Comparison of ENCODE assay signal across 1 cellular context in the genomic region with DNA sequence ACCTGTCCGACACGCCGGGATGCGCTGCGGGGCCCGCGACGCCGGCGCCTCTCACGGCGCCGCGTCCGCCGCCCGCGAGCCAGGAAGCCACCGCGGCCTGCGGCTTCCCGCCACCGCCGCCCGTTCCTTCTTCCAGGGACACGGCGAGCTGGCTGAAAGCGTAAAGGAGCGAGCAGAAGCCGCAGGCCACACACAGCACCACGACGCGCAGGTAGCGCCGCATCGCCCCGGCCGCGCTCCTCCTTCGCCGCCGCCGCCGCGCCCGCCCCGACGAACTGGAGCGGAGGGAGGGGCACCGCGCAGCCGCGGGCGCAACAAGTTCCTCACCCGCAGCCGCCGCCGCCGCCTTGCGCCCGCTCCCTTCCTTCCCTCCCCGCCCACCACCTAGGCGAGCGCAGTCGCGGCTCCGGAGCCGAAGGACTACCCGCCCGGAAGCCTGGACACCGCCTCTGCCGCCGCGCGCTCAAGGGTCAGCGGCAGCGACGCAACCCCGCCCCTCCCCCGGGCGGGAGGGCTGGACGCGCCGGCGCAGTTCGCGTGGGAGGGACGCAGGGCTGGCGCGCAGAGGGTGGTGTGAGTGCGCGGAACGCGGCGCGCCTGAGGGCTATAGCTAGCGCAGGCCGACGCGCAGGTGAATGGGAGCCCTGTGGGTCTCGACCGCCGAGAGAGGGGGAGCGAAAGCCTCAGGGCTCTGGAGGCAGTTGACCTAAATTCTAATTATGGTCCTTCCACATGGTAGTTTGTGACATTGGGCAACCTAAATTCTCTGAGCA.
A peak's percentile ranks its signal among the peaks of the same experiment; 100 is the strongest.
TF ChIP-seq lines count a peak whose summit lies in the region.

A gene with protein sequence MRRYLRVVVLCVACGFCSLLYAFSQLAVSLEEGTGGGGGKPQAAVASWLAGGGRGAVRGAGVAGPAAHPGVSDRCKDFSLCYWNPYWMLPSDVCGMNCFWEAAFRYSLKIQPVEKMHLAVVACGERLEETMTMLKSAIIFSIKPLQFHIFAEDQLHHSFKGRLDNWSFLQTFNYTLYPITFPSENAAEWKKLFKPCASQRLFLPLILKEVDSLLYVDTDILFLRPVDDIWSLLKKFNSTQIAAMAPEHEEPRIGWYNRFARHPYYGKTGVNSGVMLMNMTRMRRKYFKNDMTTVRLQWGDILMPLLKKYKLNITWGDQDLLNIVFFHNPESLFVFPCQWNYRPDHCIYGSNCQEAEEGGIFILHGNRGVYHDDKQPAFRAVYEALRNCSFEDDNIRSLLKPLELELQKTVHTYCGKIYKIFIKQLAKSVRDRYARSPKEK (minus strand): TSS at position 451 of the 773 bp plus-strand sequence. CDS start 228 bp downstream, at position 223.

TF ChIP-seq in HepG2, 621 proteins besides CTCF, POLR2A, EP300 and RAD21 (continued from another document and continues in another):
- TF ChIP-seq, protein P1, sequence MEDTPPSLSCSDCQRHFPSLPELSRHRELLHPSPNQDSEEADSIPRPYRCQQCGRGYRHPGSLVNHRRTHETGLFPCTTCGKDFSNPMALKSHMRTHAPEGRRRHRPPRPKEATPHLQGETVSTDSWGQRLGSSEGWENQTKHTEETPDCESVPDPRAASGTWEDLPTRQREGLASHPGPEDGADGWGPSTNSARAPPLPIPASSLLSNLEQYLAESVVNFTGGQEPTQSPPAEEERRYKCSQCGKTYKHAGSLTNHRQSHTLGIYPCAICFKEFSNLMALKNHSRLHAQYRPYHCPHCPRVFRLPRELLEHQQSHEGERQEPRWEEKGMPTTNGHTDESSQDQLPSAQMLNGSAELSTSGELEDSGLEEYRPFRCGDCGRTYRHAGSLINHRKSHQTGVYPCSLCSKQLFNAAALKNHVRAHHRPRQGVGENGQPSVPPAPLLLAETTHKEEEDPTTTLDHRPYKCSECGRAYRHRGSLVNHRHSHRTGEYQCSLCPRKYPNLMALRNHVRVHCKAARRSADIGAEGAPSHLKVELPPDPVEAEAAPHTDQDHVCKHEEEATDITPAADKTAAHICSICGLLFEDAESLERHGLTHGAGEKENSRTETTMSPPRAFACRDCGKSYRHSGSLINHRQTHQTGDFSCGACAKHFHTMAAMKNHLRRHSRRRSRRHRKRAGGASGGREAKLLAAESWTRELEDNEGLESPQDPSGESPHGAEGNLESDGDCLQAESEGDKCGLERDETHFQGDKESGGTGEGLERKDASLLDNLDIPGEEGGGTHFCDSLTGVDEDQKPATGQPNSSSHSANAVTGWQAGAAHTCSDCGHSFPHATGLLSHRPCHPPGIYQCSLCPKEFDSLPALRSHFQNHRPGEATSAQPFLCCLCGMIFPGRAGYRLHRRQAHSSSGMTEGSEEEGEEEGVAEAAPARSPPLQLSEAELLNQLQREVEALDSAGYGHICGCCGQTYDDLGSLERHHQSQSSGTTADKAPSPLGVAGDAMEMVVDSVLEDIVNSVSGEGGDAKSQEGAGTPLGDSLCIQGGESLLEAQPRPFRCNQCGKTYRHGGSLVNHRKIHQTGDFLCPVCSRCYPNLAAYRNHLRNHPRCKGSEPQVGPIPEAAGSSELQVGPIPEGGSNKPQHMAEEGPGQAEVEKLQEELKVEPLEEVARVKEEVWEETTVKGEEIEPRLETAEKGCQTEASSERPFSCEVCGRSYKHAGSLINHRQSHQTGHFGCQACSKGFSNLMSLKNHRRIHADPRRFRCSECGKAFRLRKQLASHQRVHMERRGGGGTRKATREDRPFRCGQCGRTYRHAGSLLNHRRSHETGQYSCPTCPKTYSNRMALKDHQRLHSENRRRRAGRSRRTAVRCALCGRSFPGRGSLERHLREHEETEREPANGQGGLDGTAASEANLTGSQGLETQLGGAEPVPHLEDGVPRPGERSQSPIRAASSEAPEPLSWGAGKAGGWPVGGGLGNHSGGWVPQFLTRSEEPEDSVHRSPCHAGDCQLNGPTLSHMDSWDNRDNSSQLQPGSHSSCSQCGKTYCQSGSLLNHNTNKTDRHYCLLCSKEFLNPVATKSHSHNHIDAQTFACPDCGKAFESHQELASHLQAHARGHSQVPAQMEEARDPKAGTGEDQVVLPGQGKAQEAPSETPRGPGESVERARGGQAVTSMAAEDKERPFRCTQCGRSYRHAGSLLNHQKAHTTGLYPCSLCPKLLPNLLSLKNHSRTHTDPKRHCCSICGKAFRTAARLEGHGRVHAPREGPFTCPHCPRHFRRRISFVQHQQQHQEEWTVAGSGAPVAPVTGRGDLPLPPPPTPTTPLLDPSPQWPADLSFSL (CRISPR knock-in tag; IDR thresholded peaks at IDR 0.05): peak; percentile 58; the same call in 1 of the 2 replicates
- TF ChIP-seq ZNF569 (CRISPR knock-in tag; IDR thresholded peaks at IDR 0.05; ENCODE audit: borderline replicate concordance): no peak
- no peak for TF ChIP-seq ZNF670 (CRISPR knock-in tag; IDR thresholded peaks at IDR 0.05; ENCODE audit: borderline replicate concordance)
- 0 out of 2 replicates have a peak, but pooled peaks have one; percentile 27 for TF ChIP-seq ZNF205 (CRISPR knock-in tag; IDR thresholded peaks at IDR 0.05)
- TF ChIP-seq TBP (CRISPR knock-in tag; IDR thresholded peaks at IDR 0.05): 0 out of 2 replicates have a peak, but pooled peaks have one; percentile 45
- no peak for TF ChIP-seq FOXM1 (CRISPR knock-in tag; IDR thresholded peaks at IDR 0.05)
- peak; percentile 57; the same call in 1 of the 2 replicates for TF ChIP-seq ZNF772 (CRISPR knock-in tag; IDR thresholded peaks at IDR 0.05)
- peak; percentile 84; the same call in 1 of the 2 replicates for TF ChIP-seq ZNF598 (CRISPR knock-in tag; IDR thresholded peaks at IDR 0.05; ENCODE audit: borderline replicate concordance)
- TF ChIP-seq ZNF547 (CRISPR knock-in tag; IDR thresholded peaks at IDR 0.05): peak; percentile 94
- TF ChIP-seq ZMAT3 (CRISPR knock-in tag; conservative IDR thresholded peaks at IDR 0.05): peak; percentile 86; the same call in 1 of the 2 replicates
- TF ChIP-seq NKX3-1 (CRISPR knock-in tag; IDR thresholded peaks at IDR 0.05): peak; percentile 70; the same call in 1 of the 2 replicates
- TF ChIP-seq, protein P2, sequence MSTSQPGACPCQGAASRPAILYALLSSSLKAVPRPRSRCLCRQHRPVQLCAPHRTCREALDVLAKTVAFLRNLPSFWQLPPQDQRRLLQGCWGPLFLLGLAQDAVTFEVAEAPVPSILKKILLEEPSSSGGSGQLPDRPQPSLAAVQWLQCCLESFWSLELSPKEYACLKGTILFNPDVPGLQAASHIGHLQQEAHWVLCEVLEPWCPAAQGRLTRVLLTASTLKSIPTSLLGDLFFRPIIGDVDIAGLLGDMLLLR (CRISPR knock-in tag; IDR thresholded peaks at IDR 0.05): no peak
- peak; percentile 84 for TF ChIP-seq ZNF552 (CRISPR knock-in tag; IDR thresholded peaks at IDR 0.05; ENCODE audit: borderline replicate concordance)
- peak; percentile 11; the same call in 1 of the 2 replicates for TF ChIP-seq FOSL2 (CRISPR knock-in tag; IDR thresholded peaks at IDR 0.05)
- TF ChIP-seq, protein P3, sequence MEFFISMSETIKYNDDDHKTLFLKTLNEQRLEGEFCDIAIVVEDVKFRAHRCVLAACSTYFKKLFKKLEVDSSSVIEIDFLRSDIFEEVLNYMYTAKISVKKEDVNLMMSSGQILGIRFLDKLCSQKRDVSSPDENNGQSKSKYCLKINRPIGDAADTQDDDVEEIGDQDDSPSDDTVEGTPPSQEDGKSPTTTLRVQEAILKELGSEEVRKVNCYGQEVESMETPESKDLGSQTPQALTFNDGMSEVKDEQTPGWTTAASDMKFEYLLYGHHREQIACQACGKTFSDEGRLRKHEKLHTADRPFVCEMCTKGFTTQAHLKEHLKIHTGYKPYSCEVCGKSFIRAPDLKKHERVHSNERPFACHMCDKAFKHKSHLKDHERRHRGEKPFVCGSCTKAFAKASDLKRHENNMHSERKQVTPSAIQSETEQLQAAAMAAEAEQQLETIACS (CRISPR knock-in tag; IDR thresholded peaks at IDR 0.05): peak; percentile 76
- peak; percentile 48; the same call in 1 of the 2 replicates for TF ChIP-seq KLF9 (CRISPR knock-in tag; IDR thresholded peaks at IDR 0.05; ENCODE audit: low read depth)
- TF ChIP-seq THAP11 (CRISPR knock-in tag; IDR thresholded peaks at IDR 0.05): peak; percentile 73; the same call in 1 of the 2 replicates
- TF ChIP-seq ZBTB3 (CRISPR knock-in tag; IDR thresholded peaks at IDR 0.05; ENCODE audit: borderline replicate concordance, low read depth): peak; percentile 84; the same call in 1 of the 2 replicates
- peak; percentile 62; the same call in 1 of the 2 replicates for TF ChIP-seq ZNF441 (CRISPR knock-in tag; IDR thresholded peaks at IDR 0.05; ENCODE audit: borderline replicate concordance)
- no peak for TF ChIP-seq ZNF17 (CRISPR knock-in tag; IDR thresholded peaks at IDR 0.05)
- TF ChIP-seq REXO4 (CRISPR knock-in tag; IDR thresholded peaks at IDR 0.05; ENCODE audit: borderline replicate concordance): peak; percentile 38; the same call in 1 of the 2 replicates
- TF ChIP-seq ZNF607 (CRISPR knock-in tag; IDR thresholded peaks at IDR 0.05; ENCODE audit: borderline replicate concordance): peak; percentile 97
- no peak for TF ChIP-seq MEF2D (CRISPR knock-in tag; IDR thresholded peaks at IDR 0.05)
- no peak for TF ChIP-seq PCBP2 (optimal IDR thresholded peaks at IDR 0.05; ENCODE audit: low read depth, low read length, poor library complexity, severe bottlenecking)
- no peak for TF ChIP-seq JUND (CRISPR knock-in tag; IDR thresholded peaks at IDR 0.05)
- TF ChIP-seq ZNF225 (CRISPR knock-in tag; IDR thresholded peaks at IDR 0.05): peak; percentile 72; the same call in 1 of the 2 replicates
- TF ChIP-seq SNRNP70 (IDR thresholded peaks at IDR 0.05; ENCODE audit: low read depth, low read length): no peak
- TF ChIP-seq, protein P4, sequence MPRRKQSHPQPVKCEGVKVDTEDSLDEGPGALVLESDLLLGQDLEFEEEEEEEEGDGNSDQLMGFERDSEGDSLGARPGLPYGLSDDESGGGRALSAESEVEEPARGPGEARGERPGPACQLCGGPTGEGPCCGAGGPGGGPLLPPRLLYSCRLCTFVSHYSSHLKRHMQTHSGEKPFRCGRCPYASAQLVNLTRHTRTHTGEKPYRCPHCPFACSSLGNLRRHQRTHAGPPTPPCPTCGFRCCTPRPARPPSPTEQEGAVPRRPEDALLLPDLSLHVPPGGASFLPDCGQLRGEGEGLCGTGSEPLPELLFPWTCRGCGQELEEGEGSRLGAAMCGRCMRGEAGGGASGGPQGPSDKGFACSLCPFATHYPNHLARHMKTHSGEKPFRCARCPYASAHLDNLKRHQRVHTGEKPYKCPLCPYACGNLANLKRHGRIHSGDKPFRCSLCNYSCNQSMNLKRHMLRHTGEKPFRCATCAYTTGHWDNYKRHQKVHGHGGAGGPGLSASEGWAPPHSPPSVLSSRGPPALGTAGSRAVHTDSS (CRISPR knock-in tag; conservative IDR thresholded peaks at IDR 0.05): no peak
- TF ChIP-seq, protein P5, sequence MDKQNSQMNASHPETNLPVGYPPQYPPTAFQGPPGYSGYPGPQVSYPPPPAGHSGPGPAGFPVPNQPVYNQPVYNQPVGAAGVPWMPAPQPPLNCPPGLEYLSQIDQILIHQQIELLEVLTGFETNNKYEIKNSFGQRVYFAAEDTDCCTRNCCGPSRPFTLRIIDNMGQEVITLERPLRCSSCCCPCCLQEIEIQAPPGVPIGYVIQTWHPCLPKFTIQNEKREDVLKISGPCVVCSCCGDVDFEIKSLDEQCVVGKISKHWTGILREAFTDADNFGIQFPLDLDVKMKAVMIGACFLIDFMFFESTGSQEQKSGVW (CRISPR knock-in tag; IDR thresholded peaks at IDR 0.05; ENCODE audit: borderline replicate concordance): no peak
- no peak for TF ChIP-seq ZNF24 (IDR thresholded peaks at IDR 0.05)
- TF ChIP-seq, protein P6, sequence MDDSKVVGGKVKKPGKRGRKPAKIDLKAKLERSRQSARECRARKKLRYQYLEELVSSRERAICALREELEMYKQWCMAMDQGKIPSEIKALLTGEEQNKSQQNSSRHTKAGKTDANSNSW (CRISPR knock-in tag; IDR thresholded peaks at IDR 0.05; ENCODE audit: borderline replicate concordance): peak; percentile 77; the same call in 1 of the 2 replicates
- peak; percentile 87 for TF ChIP-seq PHF5A (CRISPR knock-in tag; IDR thresholded peaks at IDR 0.05; ENCODE audit: low read depth, unreplicated experiment)
- no peak for TF ChIP-seq U2AF1 (optimal IDR thresholded peaks at IDR 0.05; ENCODE audit: low read depth, low read length)
- TF ChIP-seq, protein P7, sequence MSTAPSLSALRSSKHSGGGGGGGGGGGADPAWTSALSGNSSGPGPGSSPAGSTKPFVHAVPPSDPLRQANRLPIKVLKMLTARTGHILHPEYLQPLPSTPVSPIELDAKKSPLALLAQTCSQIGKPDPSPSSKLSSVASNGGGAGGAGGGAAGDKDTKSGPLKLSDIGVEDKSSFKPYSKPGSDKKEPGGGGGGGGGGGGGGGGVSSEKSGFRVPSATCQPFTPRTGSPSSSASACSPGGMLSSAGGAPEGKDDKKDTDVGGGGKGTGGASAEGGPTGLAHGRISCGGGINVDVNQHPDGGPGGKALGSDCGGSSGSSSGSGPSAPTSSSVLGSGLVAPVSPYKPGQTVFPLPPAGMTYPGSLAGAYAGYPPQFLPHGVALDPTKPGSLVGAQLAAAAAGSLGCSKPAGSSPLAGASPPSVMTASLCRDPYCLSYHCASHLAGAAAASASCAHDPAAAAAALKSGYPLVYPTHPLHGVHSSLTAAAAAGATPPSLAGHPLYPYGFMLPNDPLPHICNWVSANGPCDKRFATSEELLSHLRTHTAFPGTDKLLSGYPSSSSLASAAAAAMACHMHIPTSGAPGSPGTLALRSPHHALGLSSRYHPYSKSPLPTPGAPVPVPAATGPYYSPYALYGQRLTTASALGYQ (CRISPR knock-in tag; IDR thresholded peaks at IDR 0.05): peak; percentile 68
- TF ChIP-seq, protein P8, sequence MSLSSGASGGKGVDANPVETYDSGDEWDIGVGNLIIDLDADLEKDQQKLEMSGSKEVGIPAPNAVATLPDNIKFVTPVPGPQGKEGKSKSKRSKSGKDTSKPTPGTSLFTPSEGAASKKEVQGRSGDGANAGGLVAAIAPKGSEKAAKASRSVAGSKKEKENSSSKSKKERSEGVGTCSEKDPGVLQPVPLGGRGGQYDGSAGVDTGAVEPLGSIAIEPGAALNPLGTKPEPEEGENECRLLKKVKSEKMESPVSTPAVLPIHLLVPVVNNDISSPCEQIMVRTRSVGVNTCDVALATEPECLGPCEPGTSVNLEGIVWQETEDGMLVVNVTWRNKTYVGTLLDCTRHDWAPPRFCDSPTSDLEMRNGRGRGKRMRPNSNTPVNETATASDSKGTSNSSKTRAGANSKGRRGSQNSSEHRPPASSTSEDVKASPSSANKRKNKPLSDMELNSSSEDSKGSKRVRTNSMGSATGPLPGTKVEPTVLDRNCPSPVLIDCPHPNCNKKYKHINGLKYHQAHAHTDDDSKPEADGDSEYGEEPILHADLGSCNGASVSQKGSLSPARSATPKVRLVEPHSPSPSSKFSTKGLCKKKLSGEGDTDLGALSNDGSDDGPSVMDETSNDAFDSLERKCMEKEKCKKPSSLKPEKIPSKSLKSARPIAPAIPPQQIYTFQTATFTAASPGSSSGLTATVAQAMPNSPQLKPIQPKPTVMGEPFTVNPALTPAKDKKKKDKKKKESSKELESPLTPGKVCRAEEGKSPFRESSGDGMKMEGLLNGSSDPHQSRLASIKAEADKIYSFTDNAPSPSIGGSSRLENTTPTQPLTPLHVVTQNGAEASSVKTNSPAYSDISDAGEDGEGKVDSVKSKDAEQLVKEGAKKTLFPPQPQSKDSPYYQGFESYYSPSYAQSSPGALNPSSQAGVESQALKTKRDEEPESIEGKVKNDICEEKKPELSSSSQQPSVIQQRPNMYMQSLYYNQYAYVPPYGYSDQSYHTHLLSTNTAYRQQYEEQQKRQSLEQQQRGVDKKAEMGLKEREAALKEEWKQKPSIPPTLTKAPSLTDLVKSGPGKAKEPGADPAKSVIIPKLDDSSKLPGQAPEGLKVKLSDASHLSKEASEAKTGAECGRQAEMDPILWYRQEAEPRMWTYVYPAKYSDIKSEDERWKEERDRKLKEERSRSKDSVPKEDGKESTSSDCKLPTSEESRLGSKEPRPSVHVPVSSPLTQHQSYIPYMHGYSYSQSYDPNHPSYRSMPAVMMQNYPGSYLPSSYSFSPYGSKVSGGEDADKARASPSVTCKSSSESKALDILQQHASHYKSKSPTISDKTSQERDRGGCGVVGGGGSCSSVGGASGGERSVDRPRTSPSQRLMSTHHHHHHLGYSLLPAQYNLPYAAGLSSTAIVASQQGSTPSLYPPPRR (CRISPR knock-in tag; IDR thresholded peaks at IDR 0.05; ENCODE audit: borderline replicate concordance): peak; percentile 73
